Comparison of ENCODE assay signal across 2 cellular contexts in the genomic region with DNA sequence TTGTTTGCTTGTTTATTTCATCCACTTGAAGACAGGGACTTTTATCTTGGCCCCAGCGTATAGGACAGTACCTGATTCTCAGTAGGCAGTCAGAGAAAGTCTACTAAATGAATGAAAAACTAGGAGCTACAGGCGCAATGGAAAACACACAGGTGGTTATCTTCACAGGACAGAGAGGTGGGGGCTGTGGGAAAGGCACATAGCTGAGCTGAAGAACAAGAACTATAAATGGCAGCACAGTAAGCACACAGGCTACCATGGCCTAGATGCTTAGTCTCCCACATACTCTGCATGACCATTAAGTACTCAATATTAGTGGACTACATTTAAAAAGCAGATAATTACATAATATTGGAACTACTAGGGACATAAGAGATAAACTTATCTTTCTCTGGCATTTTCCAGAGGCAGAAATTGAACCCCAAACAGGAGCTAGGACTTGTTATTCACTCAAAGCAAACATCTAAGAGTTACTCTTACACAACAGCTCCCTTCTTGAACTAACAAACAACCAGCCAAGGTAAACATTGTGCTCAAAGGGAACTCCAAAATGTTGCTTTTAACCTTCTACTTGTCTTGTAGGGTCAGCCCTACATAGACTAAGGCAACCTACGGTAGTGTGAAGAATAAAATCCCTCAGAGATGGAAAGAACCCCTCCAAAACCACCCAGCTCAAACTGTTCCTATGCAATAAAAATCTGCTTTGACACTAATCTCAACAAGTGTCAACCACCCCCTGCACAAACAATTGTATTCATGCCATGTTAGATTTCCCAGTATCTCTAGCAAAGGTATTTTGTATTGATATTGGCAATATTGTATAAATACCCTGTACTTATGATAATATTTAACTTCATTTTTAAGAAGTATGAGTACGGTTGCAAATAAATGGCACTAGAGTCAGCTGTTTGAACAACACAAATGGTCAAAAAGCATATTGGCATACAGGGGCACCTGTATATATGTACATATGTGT.
TF ChIP-seq lines count a peak whose summit lies in the region.

No MANE protein-coding gene starts in this region.

TF ChIP-seq in liver, 16 proteins besides CTCF, POLR2A, EP300 and RAD21:
- TF ChIP-seq NR2F2 (IDR thresholded peaks at IDR 0.05) (no peak), SP1 (IDR thresholded peaks at IDR 0.05) (peak; percentile 25), EGR1 (IDR thresholded peaks at IDR 0.05; ENCODE audit: low read depth in 2 of 2) (no peak), FOXA2 (IDR thresholded peaks at IDR 0.05) (peak; percentile 67), JUND (IDR thresholded peaks at IDR 0.05) (peak; percentile 51 to 65), HNF4A (conservative IDR thresholded peaks at IDR 0.05) (peak; percentile 69 to 74), TAF1 (conservative IDR thresholded peaks at IDR 0.05) (no peak), RXRA (IDR thresholded peaks at IDR 0.05) (peak; percentile 48 to 64), FOXA1 (IDR thresholded peaks at IDR 0.05) (peak; percentile 19), YY1 (IDR thresholded peaks at IDR 0.05) (peak; percentile 55)
- TF ChIP-seq, protein P1, sequence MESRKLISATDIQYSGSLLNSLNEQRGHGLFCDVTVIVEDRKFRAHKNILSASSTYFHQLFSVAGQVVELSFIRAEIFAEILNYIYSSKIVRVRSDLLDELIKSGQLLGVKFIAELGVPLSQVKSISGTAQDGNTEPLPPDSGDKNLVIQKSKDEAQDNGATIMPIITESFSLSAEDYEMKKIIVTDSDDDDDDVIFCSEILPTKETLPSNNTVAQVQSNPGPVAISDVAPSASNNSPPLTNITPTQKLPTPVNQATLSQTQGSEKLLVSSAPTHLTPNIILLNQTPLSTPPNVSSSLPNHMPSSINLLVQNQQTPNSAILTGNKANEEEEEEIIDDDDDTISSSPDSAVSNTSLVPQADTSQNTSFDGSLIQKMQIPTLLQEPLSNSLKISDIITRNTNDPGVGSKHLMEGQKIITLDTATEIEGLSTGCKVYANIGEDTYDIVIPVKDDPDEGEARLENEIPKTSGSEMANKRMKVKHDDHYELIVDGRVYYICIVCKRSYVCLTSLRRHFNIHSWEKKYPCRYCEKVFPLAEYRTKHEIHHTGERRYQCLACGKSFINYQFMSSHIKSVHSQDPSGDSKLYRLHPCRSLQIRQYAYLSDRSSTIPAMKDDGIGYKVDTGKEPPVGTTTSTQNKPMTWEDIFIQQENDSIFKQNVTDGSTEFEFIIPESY (IDR thresholded peaks at IDR 0.05): peak; percentile 27
- TF ChIP-seq, protein P2, sequence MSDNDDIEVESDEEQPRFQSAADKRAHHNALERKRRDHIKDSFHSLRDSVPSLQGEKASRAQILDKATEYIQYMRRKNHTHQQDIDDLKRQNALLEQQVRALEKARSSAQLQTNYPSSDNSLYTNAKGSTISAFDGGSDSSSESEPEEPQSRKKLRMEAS (IDR thresholded peaks at IDR 0.05): no peak
- TF ChIP-seq, protein P3, sequence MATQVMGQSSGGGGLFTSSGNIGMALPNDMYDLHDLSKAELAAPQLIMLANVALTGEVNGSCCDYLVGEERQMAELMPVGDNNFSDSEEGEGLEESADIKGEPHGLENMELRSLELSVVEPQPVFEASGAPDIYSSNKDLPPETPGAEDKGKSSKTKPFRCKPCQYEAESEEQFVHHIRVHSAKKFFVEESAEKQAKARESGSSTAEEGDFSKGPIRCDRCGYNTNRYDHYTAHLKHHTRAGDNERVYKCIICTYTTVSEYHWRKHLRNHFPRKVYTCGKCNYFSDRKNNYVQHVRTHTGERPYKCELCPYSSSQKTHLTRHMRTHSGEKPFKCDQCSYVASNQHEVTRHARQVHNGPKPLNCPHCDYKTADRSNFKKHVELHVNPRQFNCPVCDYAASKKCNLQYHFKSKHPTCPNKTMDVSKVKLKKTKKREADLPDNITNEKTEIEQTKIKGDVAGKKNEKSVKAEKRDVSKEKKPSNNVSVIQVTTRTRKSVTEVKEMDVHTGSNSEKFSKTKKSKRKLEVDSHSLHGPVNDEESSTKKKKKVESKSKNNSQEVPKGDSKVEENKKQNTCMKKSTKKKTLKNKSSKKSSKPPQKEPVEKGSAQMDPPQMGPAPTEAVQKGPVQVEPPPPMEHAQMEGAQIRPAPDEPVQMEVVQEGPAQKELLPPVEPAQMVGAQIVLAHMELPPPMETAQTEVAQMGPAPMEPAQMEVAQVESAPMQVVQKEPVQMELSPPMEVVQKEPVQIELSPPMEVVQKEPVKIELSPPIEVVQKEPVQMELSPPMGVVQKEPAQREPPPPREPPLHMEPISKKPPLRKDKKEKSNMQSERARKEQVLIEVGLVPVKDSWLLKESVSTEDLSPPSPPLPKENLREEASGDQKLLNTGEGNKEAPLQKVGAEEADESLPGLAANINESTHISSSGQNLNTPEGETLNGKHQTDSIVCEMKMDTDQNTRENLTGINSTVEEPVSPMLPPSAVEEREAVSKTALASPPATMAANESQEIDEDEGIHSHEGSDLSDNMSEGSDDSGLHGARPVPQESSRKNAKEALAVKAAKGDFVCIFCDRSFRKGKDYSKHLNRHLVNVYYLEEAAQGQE (IDR thresholded peaks at IDR 0.05): peak; percentile 16
- TF ChIP-seq, protein P4, sequence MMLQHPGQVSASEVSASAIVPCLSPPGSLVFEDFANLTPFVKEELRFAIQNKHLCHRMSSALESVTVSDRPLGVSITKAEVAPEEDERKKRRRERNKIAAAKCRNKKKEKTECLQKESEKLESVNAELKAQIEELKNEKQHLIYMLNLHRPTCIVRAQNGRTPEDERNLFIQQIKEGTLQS (IDR thresholded peaks at IDR 0.05): no peak

TF ChIP-seq in HepG2, 621 proteins besides CTCF, POLR2A, EP300 and RAD21:
- no peak for TF ChIP-seq THYN1 (CRISPR knock-in tag; IDR thresholded peaks at IDR 0.05; ENCODE audit: borderline replicate concordance, low read depth)
- no peak for TF ChIP-seq ZNF577 (CRISPR knock-in tag; IDR thresholded peaks at IDR 0.05; ENCODE audit: borderline replicate concordance, low read depth)
- no peak for TF ChIP-seq KDM3A (CRISPR knock-in tag; IDR thresholded peaks at IDR 0.05; ENCODE audit: low read depth)
- no peak for TF ChIP-seq NFE2L2 (IDR thresholded peaks at IDR 0.05; ENCODE audit: low read length)
- no peak for TF ChIP-seq ZNF761 (CRISPR knock-in tag; conservative IDR thresholded peaks at IDR 0.05)
- TF ChIP-seq GATAD2A (CRISPR knock-in tag; IDR thresholded peaks at IDR 0.05): no peak
- no peak for TF ChIP-seq ZNF180 (CRISPR knock-in tag; IDR thresholded peaks at IDR 0.05; ENCODE audit: borderline replicate concordance, low read depth)
